16 cellular contexts compared by ENCODE assay signal in the genomic region with DNA sequence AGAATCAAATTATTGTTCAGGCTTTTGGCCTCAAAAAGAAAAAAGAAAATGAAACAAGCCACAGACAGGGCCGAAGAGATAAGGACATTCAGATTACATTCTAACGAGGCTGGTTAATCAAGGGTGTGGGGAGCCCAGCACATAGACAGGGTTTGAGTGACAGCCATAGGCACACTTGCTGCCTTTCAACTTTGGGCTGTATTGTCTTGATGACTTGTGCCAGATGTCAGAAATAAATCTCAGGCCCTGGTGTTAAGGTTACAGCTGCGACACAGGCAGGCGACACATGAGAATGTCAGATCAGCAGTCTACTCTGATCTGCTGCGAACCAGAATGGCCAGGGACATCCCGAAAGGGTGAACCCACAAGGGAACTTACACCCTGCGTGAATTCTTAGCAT.
"Had no signal": no experiment of that assay in that cellular context is flagged by ENCODE, and none has a peak within 500 bp of the region (broad histone marks: within the 10 kb centered on the region; RNA-seq: fewer than 3 reads in every experiment).

No MANE protein-coding gene starts in this region.

- H3K27me3 ChIP-seq: brain microvascular endothelial cell, esophagus muscularis mucosa, sigmoid colon, suprapubic skin, upper lobe of right lung had no signal

- H3K4me3 ChIP-seq: suprapubic skin, upper lobe of right lung had no signal

- DNase-seq: activated CD4-positive, alpha-beta memory T cell treated with anti-CD3 and anti-CD28 coated beads for 36 hours; activated CD4-positive, alpha-beta T cell treated with anti-CD3 and anti-CD28 coated beads for 1 hour; activated effector memory CD4-positive, alpha-beta T cell treated with anti-CD3 and anti-CD28 coated beads, Interleukin-2, amount 50 U/mL, for 16 hours; activated T-cell treated with anti-CD3 and anti-CD28 coated beads, Interleukin-2, amount 50 U/mL, for 4 hours; brain microvascular endothelial cell; cerebellar nuclear complex; mesendoderm; sigmoid colon; stimulated activated CD4-positive, alpha-beta T cell treated with anti-CD3 and anti-CD28 coated beads, Interleukin-4, amount 100 ng/mL, for 1 hour; stimulated activated CD8-positive, alpha-beta memory T cell treated with anti-CD3 and anti-CD28 coated beads, Interleukin-4, amount 100 ng/mL, for 48 hours; stimulated activated naive CD8-positive, alpha-beta T cell treated with anti-CD3 and anti-CD28 coated beads, Interleukin-15, Interleukin-2, amounts not matched to agents 100 U/mL and 50 U/mL, for 24 hours; T-helper 9 cell; upper lobe of right lung had no signal

- H3K27ac ChIP-seq: brain microvascular endothelial cell, esophagus muscularis mucosa, sigmoid colon, suprapubic skin, upper lobe of right lung had no signal

- H3K9me3 ChIP-seq: esophagus muscularis mucosa, sigmoid colon, suprapubic skin, upper lobe of right lung had no signal

- H3K4me1 ChIP-seq: esophagus muscularis mucosa, sigmoid colon, suprapubic skin, upper lobe of right lung had no signal

- FAIRE-seq: islet of Langerhans had no signal

- H3K36me3 ChIP-seq: brain microvascular endothelial cell, esophagus muscularis mucosa, sigmoid colon, suprapubic skin, upper lobe of right lung had no signal
